Comparison of ENCODE assay signal across 8 cellular contexts in the genomic region with DNA sequence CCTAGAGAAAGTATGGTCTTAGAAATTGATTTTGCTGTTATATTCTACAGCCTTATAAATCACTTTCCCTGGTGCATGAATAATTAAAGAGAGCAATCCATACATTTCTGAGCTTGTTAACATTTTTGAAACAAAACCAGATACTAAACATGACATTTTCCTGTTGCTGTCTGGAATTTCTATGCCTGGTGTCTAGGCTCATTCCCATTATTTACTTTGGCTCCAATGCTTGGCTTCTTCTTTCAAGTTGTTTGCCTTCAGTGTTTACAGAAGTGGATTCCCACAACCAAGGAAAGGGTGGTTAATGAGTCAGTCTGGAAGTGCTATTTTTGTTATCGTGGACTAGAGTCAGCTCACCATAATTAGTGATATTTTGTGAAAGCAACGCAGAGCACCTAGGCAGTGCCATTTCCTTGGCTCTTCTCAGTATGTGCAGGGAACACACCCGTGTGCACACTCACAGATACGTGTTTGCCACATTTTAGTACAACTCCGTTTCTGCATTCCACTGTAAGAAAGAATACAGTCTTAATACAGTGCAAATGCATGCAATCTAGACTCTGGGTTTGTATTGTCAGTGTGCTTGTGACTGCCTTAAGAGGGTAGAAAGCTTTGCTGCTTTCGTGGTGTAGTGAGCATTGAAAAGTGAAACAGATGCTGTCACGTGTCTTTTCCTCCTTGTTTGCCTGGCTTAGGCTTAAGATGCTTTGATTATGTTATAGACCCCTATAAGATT.
DNase-seq lines count a peak whose midpoint lies in the region; ATAC-seq and TF ChIP-seq lines count a peak whose summit lies in the region.

No MANE protein-coding gene starts in this region.

- no peak overlapping the region for H4K5ac ChIP-seq in H9 (ENCODE audit: insufficient read length, low read depth, low read length)

- H3K79me2 ChIP-seq in H9 (ENCODE audit: insufficient read depth, low read length) = no peaks in the 10 kb centered on the region

- TF ChIP-seq POLR2A in GM18505 (IDR thresholded peaks at IDR 0.05; ENCODE audit: borderline replicate concordance, extremely low read depth, insufficient read depth, insufficient read length) = no peak

- no CpG with 5 or more reads among the region's 7 CpGs for WGBS in H9 (ENCODE audit: extremely low coverage, insufficient read length, low lambda C conversion rate)

- TF ChIP-seq CTCF in osteocyte (IDR thresholded peaks at IDR 0.05) (no peak), H9 (conservative IDR thresholded peaks at IDR 0.05) (no peak)

- H3K9ac ChIP-seq in H9 (ENCODE audit: extremely low read depth, insufficient read length, low read length) = no peak overlapping the region

- no peak overlapping the region for H2BK120ac ChIP-seq in H9 (ENCODE audit: low read depth, low read length, poor library complexity, severe bottlenecking)

- H3K27me3 Mint-ChIP-seq in osteocyte (ENCODE audit: unreplicated experiment) (no peaks in the 10 kb centered on the region), H9 (ENCODE audit: low read depth) (no peaks in the 10 kb centered on the region; the same call in 1 of the 2 replicates)

- peak overlapping the region; percentile 90 for H3K27ac Mint-ChIP-seq in osteocyte (ENCODE audit: unreplicated experiment)
- H3K27ac Mint-ChIP-seq in H9 = no peak overlapping the region

- H2BK5ac ChIP-seq in H9 (ENCODE audit: insufficient read length, low read length) = no peak overlapping the region

- peaks cover 42% of the 10 kb centered on the region for H3K4me1 Mint-ChIP-seq in osteocyte (ENCODE audit: unreplicated experiment)
- peaks cover 7 to 16% of the 10 kb centered on the region in 2 experiments for H3K4me1 Mint-ChIP-seq in H9

- no peaks in the 10 kb centered on the region for H3K27me3 ChIP-seq in H9 (ENCODE audit: insufficient read depth, low read length)

- H3K9me3 Mint-ChIP-seq in osteocyte (ENCODE audit: unreplicated experiment) (no peaks in the 10 kb centered on the region), H9 (no peaks in the 10 kb centered on the region)

- no peak overlapping the region for H3K14ac ChIP-seq in H9 (ENCODE audit: insufficient read depth, low read length)

- no peak overlapping the region for H3K27ac ChIP-seq in H9 (ENCODE audit: insufficient read length, low read depth, low read length)

- no peak overlapping the region for H2BK15ac ChIP-seq in H9 (ENCODE audit: low read depth, low read length)

- H3K4ac ChIP-seq in H9 (ENCODE audit: low read depth, low read length) = no peak overlapping the region

- H4K20me1 ChIP-seq in H9 (ENCODE audit: control insufficient read depth, insufficient read depth, insufficient read length) = no peaks in the 10 kb centered on the region

- no peaks in the 10 kb centered on the region for H3K4me1 ChIP-seq in H9 (ENCODE audit: insufficient read depth, low read length)

- no peak overlapping the region for H3K18ac ChIP-seq in H9 (ENCODE audit: insufficient read length, low read depth, low read length)

- no peak overlapping the region for H2AK5ac ChIP-seq in H9 (ENCODE audit: insufficient read length, low read length)

- H3K9me3 ChIP-seq in H9 (ENCODE audit: control insufficient read depth, low read depth, low read length) = no peaks in the 10 kb centered on the region

- no peaks in the 10 kb centered on the region for H3K23me2 ChIP-seq in H9 (ENCODE audit: insufficient read length, low read depth, low read length, poor library complexity, severe bottlenecking)

- H3K4me3 Mint-ChIP-seq in osteocyte (ENCODE audit: unreplicated experiment) = peak overlapping the region; percentile 66
- no peak overlapping the region for H3K4me3 Mint-ChIP-seq in H9

- no peak overlapping the region for H3K4me2 ChIP-seq in H9 (ENCODE audit: insufficient read depth, insufficient read length, low read length)

- DNase-seq in DMS79 (lab: John Stamatoyannopoulos, UW) = peak; percentile 16
- DNase-seq in NCI-H69 (lab: John Stamatoyannopoulos, UW) = peak; percentile 90
- peak; percentile 81 for DNase-seq in fibroblast of gingiva (ENCODE audit: low read depth)
- no peak for DNase-seq in osteocyte (ENCODE audit: extremely low spot score, unreplicated experiment)
- no peak for DNase-seq in stimulated activated naive CD8-positive, alpha-beta T cell treated with anti-CD3 and anti-CD28 coated beads, Interleukin-15, Interleukin-2, amounts not matched to agents 100 U/mL and 50 U/mL, for 24 hours
- DNase-seq in H9 = no peak

- no peak overlapping the region for H2AFZ ChIP-seq in H9 (ENCODE audit: low read length)

- H4K8ac ChIP-seq in H9 (replicated peaks; ENCODE audit: insufficient read length, low read depth, low read length) = no peak overlapping the region

- no peak overlapping the region for H2BK20ac ChIP-seq in H9 (ENCODE audit: low read depth, low read length, poor library complexity, severe bottlenecking)

- H3K79me1 ChIP-seq in H9 (ENCODE audit: insufficient read depth, low read depth, low read length, poor library complexity, severe bottlenecking) = no peaks in the 10 kb centered on the region

- ATAC-seq in HG03045 (IDR thresholded peaks at IDR 0.05; ENCODE audit: unreplicated experiment) = no peak
- ATAC-seq in stimulated activated naive CD8-positive, alpha-beta T cell treated with anti-CD3 and anti-CD28 coated beads, Interleukin-15, Interleukin-2, amounts not matched to agents 100 U/mL and 50 U/mL, for 24 hours = no peak
- ATAC-seq in GM18505 (IDR thresholded peaks at IDR 0.05; ENCODE audit: unreplicated experiment) = no peak

- no peak overlapping the region for H4K91ac ChIP-seq in H9 (ENCODE audit: insufficient read length, low read depth, low read length)

- no peak overlapping the region for H3K23ac ChIP-seq in H9 (ENCODE audit: insufficient read length, low read depth, low read length)

- H3K56ac ChIP-seq in H9 (ENCODE audit: insufficient read length, low read depth, low read length) = no peak overlapping the region

- no peak overlapping the region for H2BK12ac ChIP-seq in H9 (ENCODE audit: insufficient read length, low read depth, low read length)

- no peak overlapping the region for H3T11ph ChIP-seq in H9 (ENCODE audit: low read length)

- peaks cover 24% of the 10 kb centered on the region for H3K36me3 Mint-ChIP-seq in osteocyte (ENCODE audit: unreplicated experiment)
- H3K36me3 Mint-ChIP-seq in H9 (ENCODE audit: insufficient read depth in 1 of 3, low read depth in 3 of 3) = 0 out of 7 replicates have a peak, but pooled peaks cover 0 to 2% (median 0%) of the 10 kb centered on the region in 3 experiments

Comparison
In these comparisons a context has a peak if more than half of its experiments do, and no peak if none do; other contexts are left out.
1. DNase-seq: peak in DMS79 (single experiment), NCI-H69 (single experiment) and fibroblast of gingiva (single experiment); none in osteocyte (single experiment), stimulated activated naive CD8-positive, alpha-beta T cell treated with anti-CD3 and anti-CD28 coated beads, Interleukin-15, Interleukin-2, amounts not matched to agents 100 U/mL and 50 U/mL, for 24 hours (single experiment) and H9 (single experiment).